ENCODE assay signal across 1 cellular context in the genomic region with DNA sequence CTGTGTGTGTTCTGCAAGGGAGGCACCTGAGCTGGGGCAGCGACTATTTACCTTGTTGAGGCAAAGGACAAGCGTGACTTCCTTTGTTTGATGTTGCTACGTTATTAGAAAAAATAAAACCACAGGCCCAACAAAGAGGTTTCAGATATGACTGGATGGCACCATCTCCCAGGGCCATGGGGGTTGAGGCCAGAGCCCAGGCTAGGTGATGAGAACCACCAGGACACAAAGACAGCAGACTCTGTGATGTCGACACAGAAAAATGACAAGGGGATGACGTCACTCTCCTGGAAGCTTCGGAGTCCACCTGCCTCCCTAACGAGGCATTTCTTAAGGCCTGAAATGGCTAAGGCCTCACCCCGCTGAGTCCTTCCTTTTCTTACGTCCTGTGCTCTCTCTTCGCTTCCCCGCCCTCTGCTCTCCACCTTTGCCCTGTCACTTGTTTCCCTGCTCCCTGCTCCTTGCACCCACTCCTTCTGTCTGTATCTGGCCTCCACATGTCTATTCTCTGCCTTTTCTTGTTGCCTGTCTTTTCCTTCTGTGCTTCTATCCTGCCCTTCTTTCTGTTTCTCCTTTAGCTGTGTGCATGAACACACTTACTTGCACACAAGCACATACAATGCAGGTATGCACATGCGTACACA.
A peak's percentile ranks its signal among the peaks of the same experiment; 100 is the strongest.
TF ChIP-seq lines count a peak whose summit lies in the region.

No MANE protein-coding gene starts in this region.

TF ChIP-seq in HepG2, 621 proteins besides CTCF, POLR2A, EP300 and RAD21 (continued from another document):
- TF ChIP-seq, protein P1, sequence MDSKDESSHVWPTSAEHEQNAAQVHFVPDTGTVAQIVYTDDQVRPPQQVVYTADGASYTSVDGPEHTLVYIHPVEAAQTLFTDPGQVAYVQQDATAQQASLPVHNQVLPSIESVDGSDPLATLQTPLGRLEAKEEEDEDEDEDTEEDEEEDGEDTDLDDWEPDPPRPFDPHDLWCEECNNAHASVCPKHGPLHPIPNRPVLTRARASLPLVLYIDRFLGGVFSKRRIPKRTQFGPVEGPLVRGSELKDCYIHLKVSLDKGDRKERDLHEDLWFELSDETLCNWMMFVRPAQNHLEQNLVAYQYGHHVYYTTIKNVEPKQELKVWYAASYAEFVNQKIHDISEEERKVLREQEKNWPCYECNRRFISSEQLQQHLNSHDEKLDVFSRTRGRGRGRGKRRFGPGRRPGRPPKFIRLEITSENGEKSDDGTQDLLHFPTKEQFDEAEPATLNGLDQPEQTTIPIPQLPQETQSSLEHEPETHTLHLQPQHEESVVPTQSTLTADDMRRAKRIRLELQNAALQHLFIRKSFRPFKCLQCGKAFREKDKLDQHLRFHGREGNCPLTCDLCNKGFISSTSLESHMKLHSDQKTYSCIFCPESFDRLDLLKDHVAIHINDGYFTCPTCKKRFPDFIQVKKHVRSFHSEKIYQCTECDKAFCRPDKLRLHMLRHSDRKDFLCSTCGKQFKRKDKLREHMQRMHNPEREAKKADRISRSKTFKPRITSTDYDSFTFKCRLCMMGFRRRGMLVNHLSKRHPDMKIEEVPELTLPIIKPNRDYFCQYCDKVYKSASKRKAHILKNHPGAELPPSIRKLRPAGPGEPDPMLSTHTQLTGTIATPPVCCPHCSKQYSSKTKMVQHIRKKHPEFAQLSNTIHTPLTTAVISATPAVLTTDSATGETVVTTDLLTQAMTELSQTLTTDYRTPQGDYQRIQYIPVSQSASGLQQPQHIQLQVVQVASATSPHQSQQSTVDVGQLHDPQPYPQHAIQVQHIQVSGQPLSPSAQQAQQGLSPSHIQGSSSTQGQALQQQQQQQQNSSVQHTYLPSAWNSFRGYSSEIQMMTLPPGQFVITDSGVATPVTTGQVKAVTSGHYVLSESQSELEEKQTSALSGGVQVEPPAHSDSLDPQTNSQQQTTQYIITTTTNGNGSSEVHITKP (CRISPR knock-in tag; IDR thresholded peaks at IDR 0.05; ENCODE audit: low read depth), result peak; percentile 98
- TF ChIP-seq CREM (IDR thresholded peaks at IDR 0.05), result peak; percentile 43; the same call in 1 of the 2 replicates
- no peak for TF ChIP-seq CREM (CRISPR knock-in tag; IDR thresholded peaks at IDR 0.05)
- TF ChIP-seq SP5 (CRISPR knock-in tag; IDR thresholded peaks at IDR 0.05; ENCODE audit: borderline replicate concordance, low read depth), result peak; percentile 34; the same call in 1 of the 2 replicates
- 0 out of 2 replicates have a peak, but pooled peaks have one; percentile 15 for TF ChIP-seq HOXA3 (CRISPR knock-in tag; IDR thresholded peaks at IDR 0.05)
- no peak for TF ChIP-seq SP1 (IDR thresholded peaks at IDR 0.05)
- peak; percentile 25; the same call in 1 of the 2 replicates for TF ChIP-seq SP1 (CRISPR knock-in tag; IDR thresholded peaks at IDR 0.05)
- TF ChIP-seq FOSL2 (CRISPR knock-in tag; IDR thresholded peaks at IDR 0.05), result peak; percentile 25; the same call in 1 of the 2 replicates
- peak; percentile 34; the same call in 1 of the 2 replicates for TF ChIP-seq NR2F6 (IDR thresholded peaks at IDR 0.05)
- TF ChIP-seq NR2F6 (CRISPR knock-in tag; IDR thresholded peaks at IDR 0.05), result no peak
- TF ChIP-seq JUN (CRISPR knock-in tag; IDR thresholded peaks at IDR 0.05), result peak; percentile 27; the same call in 1 of the 2 replicates
- no peak for TF ChIP-seq ZNF782 (CRISPR knock-in tag; IDR thresholded peaks at IDR 0.05; ENCODE audit: borderline replicate concordance)
- no peak for TF ChIP-seq SOX6 (IDR thresholded peaks at IDR 0.05)
- peak; percentile 71 for TF ChIP-seq SOX6 (CRISPR knock-in tag; IDR thresholded peaks at IDR 0.05)
- 0 out of 2 replicates have a peak, but pooled peaks have one; percentile 15 for TF ChIP-seq ZFX (CRISPR knock-in tag; IDR thresholded peaks at IDR 0.05; ENCODE audit: low read depth)
- TF ChIP-seq ZFP36L1 (CRISPR knock-in tag; IDR thresholded peaks at IDR 0.05), result no peak
- no peak for TF ChIP-seq ZNF549 (CRISPR knock-in tag; IDR thresholded peaks at IDR 0.05)
- 0 out of 2 replicates have a peak, but pooled peaks have one; percentile 24 for TF ChIP-seq SOX13 (IDR thresholded peaks at IDR 0.05)
- peak in 1 of 2 experiments; percentile 55; a peak in 2 of 4 replicates for TF ChIP-seq SOX13 (CRISPR knock-in tag; conservative IDR thresholded peaks at IDR 0.05 in 1 of 2, IDR thresholded peaks at IDR 0.05 in 1 of 2)
- TF ChIP-seq FOXA1 (IDR thresholded peaks at IDR 0.05), result 0 out of 2 replicates have a peak, but pooled peaks have one; percentile 8
- TF ChIP-seq FOXA1 (CRISPR knock-in tag; IDR thresholded peaks at IDR 0.05), result no peak
- peak; percentile 55 for TF ChIP-seq ZBTB21 (CRISPR knock-in tag; IDR thresholded peaks at IDR 0.05)
- TF ChIP-seq, protein P2, sequence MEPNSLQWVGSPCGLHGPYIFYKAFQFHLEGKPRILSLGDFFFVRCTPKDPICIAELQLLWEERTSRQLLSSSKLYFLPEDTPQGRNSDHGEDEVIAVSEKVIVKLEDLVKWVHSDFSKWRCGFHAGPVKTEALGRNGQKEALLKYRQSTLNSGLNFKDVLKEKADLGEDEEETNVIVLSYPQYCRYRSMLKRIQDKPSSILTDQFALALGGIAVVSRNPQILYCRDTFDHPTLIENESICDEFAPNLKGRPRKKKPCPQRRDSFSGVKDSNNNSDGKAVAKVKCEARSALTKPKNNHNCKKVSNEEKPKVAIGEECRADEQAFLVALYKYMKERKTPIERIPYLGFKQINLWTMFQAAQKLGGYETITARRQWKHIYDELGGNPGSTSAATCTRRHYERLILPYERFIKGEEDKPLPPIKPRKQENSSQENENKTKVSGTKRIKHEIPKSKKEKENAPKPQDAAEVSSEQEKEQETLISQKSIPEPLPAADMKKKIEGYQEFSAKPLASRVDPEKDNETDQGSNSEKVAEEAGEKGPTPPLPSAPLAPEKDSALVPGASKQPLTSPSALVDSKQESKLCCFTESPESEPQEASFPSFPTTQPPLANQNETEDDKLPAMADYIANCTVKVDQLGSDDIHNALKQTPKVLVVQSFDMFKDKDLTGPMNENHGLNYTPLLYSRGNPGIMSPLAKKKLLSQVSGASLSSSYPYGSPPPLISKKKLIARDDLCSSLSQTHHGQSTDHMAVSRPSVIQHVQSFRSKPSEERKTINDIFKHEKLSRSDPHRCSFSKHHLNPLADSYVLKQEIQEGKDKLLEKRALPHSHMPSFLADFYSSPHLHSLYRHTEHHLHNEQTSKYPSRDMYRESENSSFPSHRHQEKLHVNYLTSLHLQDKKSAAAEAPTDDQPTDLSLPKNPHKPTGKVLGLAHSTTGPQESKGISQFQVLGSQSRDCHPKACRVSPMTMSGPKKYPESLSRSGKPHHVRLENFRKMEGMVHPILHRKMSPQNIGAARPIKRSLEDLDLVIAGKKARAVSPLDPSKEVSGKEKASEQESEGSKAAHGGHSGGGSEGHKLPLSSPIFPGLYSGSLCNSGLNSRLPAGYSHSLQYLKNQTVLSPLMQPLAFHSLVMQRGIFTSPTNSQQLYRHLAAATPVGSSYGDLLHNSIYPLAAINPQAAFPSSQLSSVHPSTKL (CRISPR knock-in tag; IDR thresholded peaks at IDR 0.05), result 0 out of 2 replicates have a peak, but pooled peaks have one; percentile 10
- peak; percentile 26; the same call in 1 of the 2 replicates for TF ChIP-seq ZMYM4 (CRISPR knock-in tag; IDR thresholded peaks at IDR 0.05)
- TF ChIP-seq BHLHE40 (IDR thresholded peaks at IDR 0.05; ENCODE audit: low read length), result peak; percentile 68; the same call in 1 of the 2 replicates
- no peak for TF ChIP-seq ZBTB39 (CRISPR knock-in tag; IDR thresholded peaks at IDR 0.05)
- peak; percentile 71; the same call in 1 of the 2 replicates for TF ChIP-seq ZNF619 (CRISPR knock-in tag; IDR thresholded peaks at IDR 0.05)
- TF ChIP-seq JUND (CRISPR knock-in tag; IDR thresholded peaks at IDR 0.05), result peak; percentile 59; the same call in 1 of the 2 replicates
- 0 out of 2 replicates have a peak, but pooled peaks have one; percentile 15 for TF ChIP-seq ATF1 (CRISPR knock-in tag; IDR thresholded peaks at IDR 0.05)
- peak; percentile 19; the same call in 1 of the 2 replicates for TF ChIP-seq EHMT2 (IDR thresholded peaks at IDR 0.05; ENCODE audit: borderline replicate concordance, low read depth, low read length)
- peak; percentile 80; the same call in 1 of the 2 replicates for TF ChIP-seq SOX5 (CRISPR knock-in tag; IDR thresholded peaks at IDR 0.05; ENCODE audit: borderline replicate concordance)
- no peak for TF ChIP-seq SNAPC2 (CRISPR knock-in tag; IDR thresholded peaks at IDR 0.05)
- TF ChIP-seq HNF4G (IDR thresholded peaks at IDR 0.05; ENCODE audit: borderline replicate concordance, low read depth, low read length), result 0 out of 2 replicates have a peak, but pooled peaks have one; percentile 24
- no peak for TF ChIP-seq HNF4G (CRISPR knock-in tag; IDR thresholded peaks at IDR 0.05; ENCODE audit: borderline replicate concordance, low read depth)
- peak; percentile 17 for TF ChIP-seq TEAD3 (CRISPR knock-in tag; optimal IDR thresholded peaks at IDR 0.05; ENCODE audit: borderline replicate concordance)
